ENCODE assay signal across 1 cellular context in genomic region chr6:109526905-109527628, GRCh38.
TF ChIP-seq lines count a peak whose summit lies in the region.

No MANE protein-coding gene starts in this region.

TF ChIP-seq in HepG2, 621 proteins besides CTCF, POLR2A, EP300 and RAD21 (continued from another document and continues in another):
- no peak for TF ChIP-seq CREB3 (CRISPR knock-in tag; IDR thresholded peaks at IDR 0.05)
- TF ChIP-seq GLMP (CRISPR knock-in tag; IDR thresholded peaks at IDR 0.05; ENCODE audit: borderline replicate concordance): no peak
- no peak for TF ChIP-seq ZNF609 (CRISPR knock-in tag; IDR thresholded peaks at IDR 0.05; ENCODE audit: borderline replicate concordance)
- no peak for TF ChIP-seq PHF8 (CRISPR knock-in tag; IDR thresholded peaks at IDR 0.05)
- TF ChIP-seq IRF9 (CRISPR knock-in tag; IDR thresholded peaks at IDR 0.05; ENCODE audit: borderline replicate concordance): no peak
- TF ChIP-seq RNF219 (CRISPR knock-in tag; IDR thresholded peaks at IDR 0.05): no peak
- TF ChIP-seq NFE2L2 (IDR thresholded peaks at IDR 0.05; ENCODE audit: low read length): no peak
- TF ChIP-seq ZNF839 (CRISPR knock-in tag; IDR thresholded peaks at IDR 0.05; ENCODE audit: borderline replicate concordance): no peak
- no peak for TF ChIP-seq ZC3H13 (CRISPR knock-in tag; IDR thresholded peaks at IDR 0.05)
- no peak for TF ChIP-seq ZKSCAN5 (CRISPR knock-in tag; IDR thresholded peaks at IDR 0.05)
- TF ChIP-seq NCOA5 (CRISPR knock-in tag; IDR thresholded peaks at IDR 0.05): no peak
- no peak for TF ChIP-seq THAP8 (CRISPR knock-in tag; IDR thresholded peaks at IDR 0.05; ENCODE audit: borderline replicate concordance)
- no peak for TF ChIP-seq NKX3-1 (CRISPR knock-in tag; IDR thresholded peaks at IDR 0.05)
- TF ChIP-seq SCMH1 (CRISPR knock-in tag; IDR thresholded peaks at IDR 0.05; ENCODE audit: borderline replicate concordance): no peak
- no peak for TF ChIP-seq WIZ (CRISPR knock-in tag; IDR thresholded peaks at IDR 0.05)
- TF ChIP-seq ZNF280D (CRISPR knock-in tag; IDR thresholded peaks at IDR 0.05): no peak
- TF ChIP-seq ZNF556 (CRISPR knock-in tag; IDR thresholded peaks at IDR 0.05; ENCODE audit: borderline replicate concordance): no peak
- no peak for TF ChIP-seq ZNF737 (CRISPR knock-in tag; IDR thresholded peaks at IDR 0.05; ENCODE audit: borderline replicate concordance)
- no peak for TF ChIP-seq ZNF703 (CRISPR knock-in tag; IDR thresholded peaks at IDR 0.05; ENCODE audit: borderline replicate concordance)
- TF ChIP-seq ZNF75D (CRISPR knock-in tag; IDR thresholded peaks at IDR 0.05; ENCODE audit: borderline replicate concordance): no peak
- no peak for TF ChIP-seq FOXA3 (CRISPR knock-in tag; IDR thresholded peaks at IDR 0.05)
- TF ChIP-seq ZNF781 (CRISPR knock-in tag; IDR thresholded peaks at IDR 0.05; ENCODE audit: borderline replicate concordance, not compliant biosample characterization): no peak
- TF ChIP-seq ZNF878 (CRISPR knock-in tag; IDR thresholded peaks at IDR 0.05): no peak
- TF ChIP-seq MIXL1 (CRISPR knock-in tag; IDR thresholded peaks at IDR 0.05): peak; percentile 63; the same call in 1 of the 2 replicates
- no peak for TF ChIP-seq NR2F2 (IDR thresholded peaks at IDR 0.05; ENCODE audit: borderline replicate concordance, low read depth)
- TF ChIP-seq KDM5A (IDR thresholded peaks at IDR 0.05; ENCODE audit: borderline replicate concordance, low read length): no peak
- TF ChIP-seq ATF7 (IDR thresholded peaks at IDR 0.05): no peak
- no peak for TF ChIP-seq ATF7 (CRISPR knock-in tag; IDR thresholded peaks at IDR 0.05)
- TF ChIP-seq ZNF292 (CRISPR knock-in tag; IDR thresholded peaks at IDR 0.05; ENCODE audit: borderline replicate concordance, low read depth): no peak
- TF ChIP-seq ZNF574 (CRISPR knock-in tag; IDR thresholded peaks at IDR 0.05): no peak
- no peak for TF ChIP-seq ZNF263 (CRISPR knock-in tag; IDR thresholded peaks at IDR 0.05)
- TF ChIP-seq KDM3A (CRISPR knock-in tag; IDR thresholded peaks at IDR 0.05; ENCODE audit: low read depth): no peak
- no peak for TF ChIP-seq MBNL3 (CRISPR knock-in tag; conservative IDR thresholded peaks at IDR 0.05)
- TF ChIP-seq ZNF850 (CRISPR knock-in tag; conservative IDR thresholded peaks at IDR 0.05): no peak
- TF ChIP-seq PAX8 (CRISPR knock-in tag; IDR thresholded peaks at IDR 0.05; ENCODE audit: borderline replicate concordance): no peak
- TF ChIP-seq MLXIP (CRISPR knock-in tag; IDR thresholded peaks at IDR 0.05; ENCODE audit: borderline replicate concordance): no peak
- peak; percentile 80 for TF ChIP-seq STAG1 (CRISPR knock-in tag; IDR thresholded peaks at IDR 0.05)
- no peak for TF ChIP-seq DBP (CRISPR knock-in tag; IDR thresholded peaks at IDR 0.05; ENCODE audit: not compliant biosample characterization)
- TF ChIP-seq SMC3 (IDR thresholded peaks at IDR 0.05; ENCODE audit: low read length): peak; percentile 52; the same call in 1 of the 2 replicates
- TF ChIP-seq ZNF576 (CRISPR knock-in tag; IDR thresholded peaks at IDR 0.05): peak; percentile 98
- TF ChIP-seq HMG20A (CRISPR knock-in tag; IDR thresholded peaks at IDR 0.05; ENCODE audit: borderline replicate concordance): no peak
